8 cellular contexts compared by ENCODE assay signal in the genomic region with DNA sequence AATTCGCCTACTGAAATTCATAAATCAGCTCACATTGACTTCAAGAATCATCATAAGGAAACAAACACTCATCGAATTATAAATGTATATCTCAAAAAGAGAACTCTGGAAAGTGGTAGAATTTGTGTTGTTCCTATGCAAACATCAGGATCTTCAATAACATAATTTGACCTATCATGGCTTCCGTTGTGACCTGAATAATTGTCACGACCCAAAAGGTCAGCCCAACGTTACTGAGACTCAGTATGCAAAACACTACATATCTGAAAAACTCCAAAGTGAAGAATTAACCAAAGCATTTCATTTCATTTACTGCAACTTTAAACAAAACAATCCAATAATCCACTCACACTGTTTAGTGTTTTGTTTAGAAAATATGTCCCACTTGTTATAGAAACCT. TPM values are rescaled to one million over a fixed set of nuclear protein-coding genes. Genes with fewer than 3 reads are reported as not detected.
A peak's percentile ranks its signal among the peaks of the same experiment; 100 is the strongest.
DNase-seq lines count a peak whose midpoint lies in the region; ATAC-seq and TF ChIP-seq lines count a peak whose summit lies in the region.

No MANE protein-coding gene starts in this region.

- no peaks in the 10 kb centered on the region for H3K27me3 ChIP-seq in DOHH2 (ENCODE audit: control insufficient read depth, low read length)
- no peaks in the 10 kb centered on the region for H3K27me3 ChIP-seq in endocrine pancreas (ENCODE audit: control insufficient read depth, insufficient read depth, low read length)
- H3K27me3 ChIP-seq in parathyroid adenoma (ENCODE audit: control insufficient read depth, insufficient read depth, low read length) = no peaks in the 10 kb centered on the region

- intact Hi-C loops in OCI-LY7 (cut with micrococcal nuclease; ENCODE audit: unreplicated experiment) = loop anchor here (2.0 to 10.0 kb wide), 3 partner anchors 45 to 469 kb away; a partner anchor contains a TSS

- DNase-seq in OCI-LY7 (ENCODE audit: low spot score) = peak; percentile 62
- no peak for DNase-seq in cortex of kidney (lab: John Stamatoyannopoulos, UW)
- no peak for DNase-seq in GM19240 (ENCODE audit: insufficient read length, low spot score)
- no peak for DNase-seq in NCI-H2171 treated with DMSO at 0.1 percent for 48 hours (lab: John Stamatoyannopoulos, UW)

- no TSS peak for BruUV-seq in OCI-LY7 (replicated peaks; lab: Mats Ljungman, UMichigan)

- POLR2A ChIA-PET in OCI-LY7 (lab: Charles Lee) = interaction anchor here (0.6 to 1.8 kb wide), 5 partner anchors 13 to 469 kb away, joined by 3 to 5 read pairs (median 4); a partner anchor contains a TSS

- peak overlapping the region; percentile 83 for H3K4me2 ChIP-seq in DOHH2 (ENCODE audit: low read length)
- peak overlapping the region; percentile 86 for H3K4me2 ChIP-seq in OCI-LY7 (ENCODE audit: low read length)
- H3K4me2 ChIP-seq in parathyroid adenoma (ENCODE audit: low read length) = peak overlapping the region; percentile 77

- H3K9me3 ChIP-seq in DOHH2 (ENCODE audit: control insufficient read depth, insufficient read depth, low read length) (no peaks in the 10 kb centered on the region), OCI-LY7 (ENCODE audit: low read length) (no peaks in the 10 kb centered on the region), endocrine pancreas (ENCODE audit: control insufficient read depth, low read length) (no peaks in the 10 kb centered on the region), parathyroid adenoma (ENCODE audit: control insufficient read depth, low read length) (no peaks in the 10 kb centered on the region)

- peaks cover 66% of the 10 kb centered on the region for H3K79me2 ChIP-seq in DOHH2 (ENCODE audit: control insufficient read depth, low read length)
- peaks cover 62% of the 10 kb centered on the region for H3K79me2 ChIP-seq in OCI-LY7 (ENCODE audit: insufficient read depth, low read depth, low read length)
- peaks cover 46% of the 10 kb centered on the region for H3K79me2 ChIP-seq in parathyroid adenoma

- peak overlapping the region; percentile 82 for H3K4me3 ChIP-seq in DOHH2 (ENCODE audit: low read length)
- H3K4me3 ChIP-seq in OCI-LY7 (ENCODE audit: low read depth, low read length, poor library complexity, severe bottlenecking) = peak overlapping the region; percentile 87
- H3K4me3 ChIP-seq in endocrine pancreas (ENCODE audit: control insufficient read depth, insufficient read depth, low read length) = peak overlapping the region; percentile 95
- peak overlapping the region; percentile 86 for H3K4me3 ChIP-seq in parathyroid adenoma (ENCODE audit: low read depth, low read length)

- H3K9me2 ChIP-seq in DOHH2 (replicated peaks; ENCODE audit: control insufficient read depth, low read length) (no peaks in the 10 kb centered on the region), OCI-LY7 (ENCODE audit: insufficient read depth, low read length) (no peaks in the 10 kb centered on the region)

- H3K4me1 ChIP-seq in DOHH2 (ENCODE audit: control insufficient read depth, low read length) = peaks cover 68% of the 10 kb centered on the region
- peaks cover 58% of the 10 kb centered on the region for H3K4me1 ChIP-seq in OCI-LY7 (ENCODE audit: insufficient read depth, low read length, poor library complexity, severe bottlenecking)
- peaks cover 18% of the 10 kb centered on the region for H3K4me1 ChIP-seq in endocrine pancreas (ENCODE audit: control insufficient read depth, insufficient read depth, low read length)
- peaks cover 11% of the 10 kb centered on the region for H3K4me1 ChIP-seq in parathyroid adenoma

- H4K20me1 ChIP-seq in DOHH2 (ENCODE audit: control insufficient read depth, insufficient read depth, low read depth, low read length) (peaks cover 28% of the 10 kb centered on the region), OCI-LY7 (ENCODE audit: insufficient read depth, low read length) (peaks cover 44% of the 10 kb centered on the region)

- ATAC-seq in GM19455 (IDR thresholded peaks at IDR 0.05; ENCODE audit: unreplicated experiment) = no peak

- H3K36me3 ChIP-seq in DOHH2 (ENCODE audit: control insufficient read depth, low read length) (peaks cover 60% of the 10 kb centered on the region), OCI-LY7 (ENCODE audit: insufficient read depth, low read length) (peaks cover 34% of the 10 kb centered on the region), endocrine pancreas (ENCODE audit: control insufficient read depth, insufficient read depth, low read length) (no peaks in the 10 kb centered on the region), parathyroid adenoma (ENCODE audit: control insufficient read depth, insufficient read depth, low read length) (no peaks in the 10 kb centered on the region)

- H3K27ac ChIP-seq in DOHH2 (ENCODE audit: low read depth, low read length) (peak overlapping the region; percentile 98), OCI-LY7 (ENCODE audit: low read depth, low read length, poor library complexity, severe bottlenecking) (peak overlapping the region; percentile 98), parathyroid adenoma (no peak overlapping the region)

- H3F3A ChIP-seq in DOHH2 (ENCODE audit: control insufficient read depth, insufficient read depth) = peaks cover 12% of the 10 kb centered on the region; the same call in 1 of the 2 replicates

- CTCF ChIA-PET in OCI-LY7 (lab: Charles Lee; ENCODE audit: unreplicated experiment) = no interaction called here

- H2AFZ ChIP-seq in OCI-LY7 (ENCODE audit: low read length) (no peak overlapping the region), parathyroid adenoma (no peak overlapping the region)

- no peak for TF ChIP-seq CTCF in DOHH2 (IDR thresholded peaks at IDR 0.05; ENCODE audit: low read depth, low read length, poor library complexity, severe bottlenecking)
- no peak for TF ChIP-seq CTCF in OCI-LY7 (conservative IDR thresholded peaks at IDR 0.05; ENCODE audit: low read length)
- no peak for TF ChIP-seq CTCF in parathyroid adenoma (IDR thresholded peaks at IDR 0.05)

- H3K9ac ChIP-seq in endocrine pancreas (ENCODE audit: control insufficient read depth, insufficient read depth, low read length) = no peak overlapping the region
- no peak overlapping the region for H3K9ac ChIP-seq in parathyroid adenoma

RNA-seq across cellular contexts. Expression of a gene that starts 1.2 kb away (rescaled TPM):
- 39.6 and 54.4 TPM in 2 replicates for total RNA-seq in OCI-LY7 (2014; rRNA removed; shearing (Covaris generic))
- 50.8 and 53.3 TPM in 2 replicates for total RNA-seq in OCI-LY7 (2022)
